In the genomic region with DNA sequence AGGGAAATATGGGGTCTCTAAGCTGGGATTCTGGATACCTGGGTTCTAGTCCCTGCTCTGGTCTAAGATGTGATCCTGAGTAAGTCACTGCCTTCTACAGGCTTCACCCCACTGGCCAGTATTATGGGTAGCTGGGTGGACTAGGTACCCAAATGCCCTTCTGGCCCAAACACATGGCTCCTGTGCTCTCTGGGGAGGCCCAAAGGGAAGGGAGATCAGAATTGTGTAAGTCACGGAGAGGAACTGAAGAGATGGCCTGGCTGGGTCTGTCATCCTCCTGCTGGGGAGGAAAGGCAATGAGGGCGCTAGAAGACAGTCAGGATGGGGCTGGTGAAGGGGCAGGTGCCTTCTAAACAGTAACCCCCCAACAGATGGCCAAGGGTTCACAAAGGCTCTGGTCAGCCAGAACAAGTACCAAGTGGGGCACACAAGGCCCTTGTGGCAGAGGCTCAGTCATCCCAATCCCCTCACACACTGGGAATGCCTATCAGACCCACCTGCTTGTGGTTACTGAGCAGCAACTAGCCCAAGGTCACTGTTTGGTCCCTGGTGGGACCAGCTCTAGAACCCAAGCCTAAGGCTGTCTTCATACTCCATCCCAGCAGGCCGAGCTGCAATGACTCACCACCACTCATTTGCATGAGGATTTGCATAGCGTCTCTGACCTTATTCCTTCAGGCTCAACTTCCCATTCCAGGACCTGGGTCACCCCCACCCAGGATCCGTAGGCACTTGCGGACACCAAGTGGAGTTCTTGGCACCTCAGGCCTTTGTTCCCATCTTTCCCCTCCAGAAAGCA, we compare ENCODE assay signal across 9 cellular contexts. TPM values are rescaled to one million over a fixed set of nuclear protein-coding genes. Genes with fewer than 3 reads are reported as not detected.
DNase-seq lines count a peak whose midpoint lies in the region; ATAC-seq and TF ChIP-seq lines count a peak whose summit lies in the region.
"Had no signal": no experiment of that assay in that cellular context is flagged by ENCODE, and none has a peak within 500 bp of the region (broad histone marks: within the 10 kb centered on the region; RNA-seq: fewer than 3 reads in every experiment).

No MANE protein-coding gene starts in this region.

- no peaks in the 10 kb centered on the region for H3K9me3 ChIP-seq in SK-N-SH
- H3K9me3 ChIP-seq in right atrium auricular region, result no peaks in the 10 kb centered on the region
- no peaks in the 10 kb centered on the region for H3K9me3 ChIP-seq in stomach smooth muscle (ENCODE audit: control insufficient read depth in 2 of 2, low read length in 2 of 2)

- H3F3A ChIP-seq in SK-N-SH (replicated peaks; ENCODE audit: insufficient read depth), result no peaks in the 10 kb centered on the region

- H3K9ac ChIP-seq in SK-N-SH, result no peak overlapping the region
- peak overlapping the region; percentile 43 to 64 for H3K9ac ChIP-seq in stomach smooth muscle (ENCODE audit: low read length in 2 of 2)

- TF ChIP-seq EP300 in SK-N-SH (IDR thresholded peaks at IDR 0.05; ENCODE audit: borderline replicate concordance in 1 of 2, low read depth in 1 of 2, low read length in 1 of 2), result no peak

- peak overlapping the region in 1 of 2 experiments; percentile 35; a peak in 2 of 4 replicates for H3K27ac ChIP-seq in SK-N-SH (ENCODE audit: low read depth in 2 of 2, low read length in 1 of 2)
- H3K27ac ChIP-seq in RWPE1, result peak overlapping the region; percentile 82
- peak overlapping the region; percentile 97 to 100 for H3K27ac ChIP-seq in right atrium auricular region
- H3K27ac ChIP-seq in stomach smooth muscle (ENCODE audit: low read length), result peak overlapping the region; percentile 67
- H3K27ac ChIP-seq: VCaP had no signal

- H3K4me1 ChIP-seq in SK-N-SH (ENCODE audit: control insufficient read depth in 1 of 2, insufficient read depth in 2 of 2, low read depth in 1 of 2, low read length in 1 of 2) (peaks cover 34 to 72% of the 10 kb centered on the region in 2 experiments), right atrium auricular region (peaks cover 15 to 98% of the 10 kb centered on the region in 2 donors), stomach smooth muscle (ENCODE audit: control insufficient read depth, insufficient read depth, low read length) (peaks cover 93% of the 10 kb centered on the region)

- CTCF ChIA-PET in SK-N-SH (lab: Yijun Ruan, JAX) (interaction anchor here (1.2 to 6.2 kb wide), 5 partner anchors 9 to 168 kb away, joined by 3 to 50 read pairs (median 7); partner anchors contain the start of gene MEF2D), RWPE1 (lab: Yijun Ruan, JAX) (interaction anchor here (0.6 to 0.7 kb wide), 2 partner anchors 10 to 95 kb away, joined by 4 to 6 read pairs; partner anchors contain the start of gene MEF2D)

- no peaks in the 10 kb centered on the region for H3K9me2 ChIP-seq in SK-N-SH

- TF ChIP-seq CTCF in SK-N-SH (IDR thresholded peaks at IDR 0.05) (no peak), RWPE1 (conservative IDR thresholded peaks at IDR 0.05; ENCODE audit: low read depth) (no peak), right atrium auricular region (IDR thresholded peaks at IDR 0.05) (no peak)

- H3K36me3 ChIP-seq in SK-N-SH (replicated peaks in 1 of 2; ENCODE audit: control insufficient read depth in 1 of 2, insufficient read depth in 2 of 2, low read length in 1 of 2) (peaks cover 3 to 6% of the 10 kb centered on the region in 2 experiments), right atrium auricular region (peaks cover 7% of the 10 kb centered on the region), stomach smooth muscle (ENCODE audit: control insufficient read depth in 2 of 2, insufficient read depth in 2 of 2, low read length in 2 of 2) (peaks cover 0 to 7% of the 10 kb centered on the region in 2 donors)

- no peak for TF ChIP-seq RAD21 in SK-N-SH (IDR thresholded peaks at IDR 0.05; ENCODE audit: low read length)

- peaks cover 100% of the 10 kb centered on the region for H4K20me1 ChIP-seq in SK-N-SH (ENCODE audit: insufficient read depth)

- H3K27me3 ChIP-seq in SK-N-SH (ENCODE audit: insufficient read depth) (no peaks in the 10 kb centered on the region), right atrium auricular region (no peaks in the 10 kb centered on the region), stomach smooth muscle (ENCODE audit: control insufficient read depth in 1 of 2, insufficient read depth in 2 of 2, low read length in 2 of 2) (no peaks in the 10 kb centered on the region)

- POLR2A ChIA-PET in SK-N-SH (lab: Yijun Ruan, JAX), result interaction anchor here (0.6 to 1.4 kb wide), 2 partner anchors 17 to 1294 kb away, joined by 3 to 5 read pairs; no protein-coding TSS in a partner anchor
- POLR2A ChIA-PET in RWPE1 (lab: Yijun Ruan, JAX; ENCODE audit: low non-redundant PET), result no interaction called here

- H3K4me3 ChIP-seq in SK-N-SH (ENCODE audit: low read depth in 2 of 2, low read length in 1 of 2), result 0 out of 4 replicates have a peak overlapping the region, but pooled peaks of 1 of the 2 experiments have one; percentile 1
- no peak overlapping the region for H3K4me3 ChIP-seq in right atrium auricular region
- peak overlapping the region; percentile 50 to 68 for H3K4me3 ChIP-seq in stomach smooth muscle (ENCODE audit: low read length in 2 of 2)

- peaks cover 100% of the 10 kb centered on the region for H3K79me2 ChIP-seq in SK-N-SH (ENCODE audit: insufficient read depth)

- peak overlapping the region; percentile 69; the same call in 1 of the 2 replicates for H3K4me2 ChIP-seq in SK-N-SH

- no peak overlapping the region; the same call in 1 of the 2 replicates for H2AFZ ChIP-seq in SK-N-SH (ENCODE audit: low read depth)

- DNase-seq in SK-N-SH (no peak), RWPE1 (ENCODE audit: low spot score) (no peak), right atrium auricular region (ENCODE audit: low spot score) (no peak), AML-193 (lab: John Stamatoyannopoulos, UW) (no peak), NCI-H1930 (lab: John Stamatoyannopoulos, UW) (no peak)

- 88% methylated on average over 6 of the region's 6 CpGs for WGBS in SK-N-SH (ENCODE audit: low lambda C conversion rate)

- ATAC-seq in SK-N-SH treated with all-trans-retinoic acid at 6 μM for 48 hours (no peak), GM18870 (IDR thresholded peaks at IDR 0.05; ENCODE audit: unreplicated experiment) (no peak)

TF ChIP-seq in SK-N-SH, 30 proteins besides CTCF, POLR2A, EP300 and RAD21 (continues in another document):
- TF ChIP-seq RFX5 (IDR thresholded peaks at IDR 0.05; ENCODE audit: low read length) (no peak), FOXM1 (IDR thresholded peaks at IDR 0.05; ENCODE audit: low read depth) (no peak), MXI1 (IDR thresholded peaks at IDR 0.05; ENCODE audit: low read depth, low read length) (no peak), NFIC (IDR thresholded peaks at IDR 0.05; ENCODE audit: borderline replicate concordance) (no peak), CHD2 (IDR thresholded peaks at IDR 0.05; ENCODE audit: low read length, partially characterized antibody) (no peak), SIN3A (IDR thresholded peaks at IDR 0.05; ENCODE audit: borderline replicate concordance, low read depth, low read length) (no peak), GATA2 (CRISPR knock-in tag; IDR thresholded peaks at IDR 0.05) (no peak), TAF1 (IDR thresholded peaks at IDR 0.05; ENCODE audit: borderline replicate concordance, low read depth, low read length) (no peak), RXRA (IDR thresholded peaks at IDR 0.05; ENCODE audit: borderline replicate concordance, low read depth) (no peak), TEAD4 (IDR thresholded peaks at IDR 0.05; ENCODE audit: borderline replicate concordance, insufficient read depth) (no peak), MEF2A (IDR thresholded peaks at IDR 0.05; ENCODE audit: borderline replicate concordance, low read depth) (no peak), RCOR1 (IDR thresholded peaks at IDR 0.05; ENCODE audit: low read length) (no peak)
- TF ChIP-seq, protein P1, sequence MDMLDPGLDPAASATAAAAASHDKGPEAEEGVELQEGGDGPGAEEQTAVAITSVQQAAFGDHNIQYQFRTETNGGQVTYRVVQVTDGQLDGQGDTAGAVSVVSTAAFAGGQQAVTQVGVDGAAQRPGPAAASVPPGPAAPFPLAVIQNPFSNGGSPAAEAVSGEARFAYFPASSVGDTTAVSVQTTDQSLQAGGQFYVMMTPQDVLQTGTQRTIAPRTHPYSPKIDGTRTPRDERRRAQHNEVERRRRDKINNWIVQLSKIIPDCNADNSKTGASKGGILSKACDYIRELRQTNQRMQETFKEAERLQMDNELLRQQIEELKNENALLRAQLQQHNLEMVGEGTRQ (IDR thresholded peaks at IDR 0.05; ENCODE audit: borderline replicate concordance, low read depth, low read length), result no peak

TF ChIP-seq in SK-N-SH treated with all-trans-retinoic acid at 6 μM for 48 hours, 23 proteins besides CTCF, POLR2A, EP300 and RAD21 (continues in another document):
- TF ChIP-seq ZNF70 (CRISPR knock-in tag; IDR thresholded peaks at IDR 0.05) (no peak), TOX (CRISPR knock-in tag; IDR thresholded peaks at IDR 0.05; ENCODE audit: borderline replicate concordance) (no peak), ESRRG (CRISPR knock-in tag; IDR thresholded peaks at IDR 0.05) (no peak), PPARA (CRISPR knock-in tag; IDR thresholded peaks at IDR 0.05; ENCODE audit: borderline replicate concordance) (no peak), ZC3H10 (CRISPR knock-in tag; IDR thresholded peaks at IDR 0.05) (no peak), CSRNP3 (CRISPR knock-in tag; IDR thresholded peaks at IDR 0.05) (no peak)

RNA-seq across cellular contexts. Expression of gene MEF2D, which starts 9.2 kb away (rescaled TPM):
- polyA plus RNA-seq in SK-N-SH (2012; rRNA removed), result 14.3 and 16.0 TPM in 2 replicates
- 10.5 and 12.4 TPM in 2 replicates for polyA plus RNA-seq in SK-N-SH (2012; cell fraction: cytosol; rRNA removed)
- polyA plus RNA-seq in SK-N-SH (2012; cell fraction: nucleus; rRNA removed), result 38.6 and 41.0 TPM in 2 replicates
- 100 to 1,000 TPM in 1 of 2 donors, 10 to 100 TPM in 1; 80.1 to 104 TPM for total RNA-seq in right atrium auricular region

Comparison
In these comparisons a context has a peak if more than half of its experiments do, and no peak if none do; other contexts are left out.
1. H3K4me3 ChIP-seq: peak in stomach smooth muscle (2 of 2); none in right atrium auricular region (0 of 2).